In the genomic region with DNA sequence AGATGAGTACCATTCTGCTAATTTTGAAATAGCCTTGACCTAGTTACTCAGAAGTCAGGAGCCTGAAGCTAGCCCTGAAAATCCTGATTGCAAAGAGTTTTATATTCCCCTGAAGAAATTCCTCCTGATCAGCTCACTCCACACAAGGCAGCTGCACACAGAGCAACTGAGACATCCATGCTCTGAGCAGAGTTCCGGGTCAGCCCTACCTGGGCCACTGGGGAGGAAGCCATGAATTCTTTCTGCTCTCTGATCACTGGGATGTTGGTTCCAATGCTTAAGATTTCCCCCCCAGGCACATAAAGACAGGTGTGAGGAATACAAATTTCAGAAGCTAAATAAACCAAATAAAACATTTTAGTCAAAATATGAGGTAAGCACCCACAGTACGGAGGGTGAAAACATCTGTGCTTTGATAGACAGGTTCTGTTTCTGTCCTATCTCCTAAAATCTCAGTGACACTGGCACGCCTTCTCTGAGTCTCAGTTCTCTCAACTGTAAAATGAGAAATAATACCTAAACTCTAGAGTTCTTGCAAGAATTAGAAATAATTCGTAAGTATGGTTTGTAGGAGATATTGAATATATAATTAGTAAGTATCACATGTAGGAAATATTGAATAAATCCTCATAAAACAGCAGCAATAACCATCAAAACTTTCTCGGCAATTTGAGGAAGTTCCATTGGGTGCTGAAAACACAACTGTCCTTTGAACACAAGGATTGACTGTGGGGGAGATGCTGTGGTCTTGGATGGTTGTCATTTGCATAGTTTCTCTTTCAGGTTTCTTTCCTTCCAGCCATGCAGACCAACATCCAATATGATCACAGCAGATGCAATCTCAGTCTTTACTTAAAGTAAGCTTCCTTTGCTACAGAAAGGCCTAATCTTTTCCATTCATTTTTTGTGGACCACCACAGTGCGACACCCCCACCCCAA, we compare ENCODE assay signal across 12 cellular contexts.
DNase-seq lines count a peak whose midpoint lies in the region; ATAC-seq and TF ChIP-seq lines count a peak whose summit lies in the region.
"Had no signal": no experiment of that assay in that cellular context is flagged by ENCODE, and none has a peak within 500 bp of the region (broad histone marks: within the 10 kb centered on the region; RNA-seq: fewer than 3 reads in every experiment).

No MANE protein-coding gene starts in this region.

- no peak overlapping the region for H2AFZ ChIP-seq in PC-9

- no peaks in the 10 kb centered on the region for H3K9me2 ChIP-seq in PC-9 (ENCODE audit: insufficient read depth)

- TF ChIP-seq CTCF in GM13976 (IDR thresholded peaks at IDR 0.05; ENCODE audit: borderline replicate concordance, control extremely low read depth, extremely low read depth, insufficient read depth, missing control alignments) (no peak), BE2C (IDR thresholded peaks at IDR 0.05; ENCODE audit: low read depth, low read length) (no peak), PC-9 (conservative IDR thresholded peaks at IDR 0.05) (no peak)

- H3K27me3 ChIP-seq in BE2C (no peaks in the 10 kb centered on the region), PC-9 (ENCODE audit: insufficient read depth, low read depth) (no peaks in the 10 kb centered on the region)
- H3K27me3 ChIP-seq: pancreas had no signal

- no peaks in the 10 kb centered on the region for H3K9me3 ChIP-seq in BE2C
- no peaks in the 10 kb centered on the region for H3K9me3 ChIP-seq in PC-9 (ENCODE audit: insufficient read depth, low read depth)
- H3K9me3 ChIP-seq: pancreas had no signal

- DNase-seq in GM13976 (ENCODE audit: low spot score) (peak; percentile 70), RPMI8226 (peak; percentile 30), NCI-H1694 treated with DMSO at 0.1 percent for 48 hours (lab: John Stamatoyannopoulos, UW) (no peak), SK-N-DZ (ENCODE audit: low spot score) (no peak), BE2C (no peak), PC-9 (no peak)
- DNase-seq: activated effector memory CD4-positive, alpha-beta T cell treated with Interleukin-2 at 50 U/mL for 16 hours; NCI-H1436; pancreas; T-helper 2 cell had no signal

- no peak overlapping the region for H3K4me2 ChIP-seq in PC-9

- H4K20me1 ChIP-seq in PC-9 (ENCODE audit: insufficient read depth), result no peaks in the 10 kb centered on the region

- intact Hi-C loops in PC-9 (cut with micrococcal nuclease; ENCODE audit: unreplicated experiment), result no loop called here

- ATAC-seq in GM21381 (IDR thresholded peaks at IDR 0.05; ENCODE audit: unreplicated experiment) (peak; percentile 98), HG03097 (IDR thresholded peaks at IDR 0.05; ENCODE audit: low FRiP score, unreplicated experiment) (peak; percentile 91)
- ATAC-seq: pancreas had no signal

- POLR2A ChIA-PET in PC-9 (lab: Charles Lee; ENCODE audit: unreplicated experiment), result no interaction called here

- in situ Hi-C loops in GM13976 (cut with MboI; ENCODE audit: low sequenced_read_pairs, unreplicated experiment), result no loop called here

- no peak overlapping the region for H3K4me3 ChIP-seq in BE2C (ENCODE audit: low read depth, low read length)
- H3K4me3 ChIP-seq in PC-9, result no peak overlapping the region
- H3K4me3 ChIP-seq: pancreas had no signal

- H3K36me3 ChIP-seq in BE2C, result no peaks in the 10 kb centered on the region
- no peaks in the 10 kb centered on the region for H3K36me3 ChIP-seq in PC-9 (ENCODE audit: low read depth)
- H3K36me3 ChIP-seq: pancreas had no signal

- no peak overlapping the region for H3K27ac ChIP-seq in PC-9
- H3K27ac ChIP-seq: pancreas had no signal

- H3K4me1 ChIP-seq in BE2C (no peaks in the 10 kb centered on the region), PC-9 (replicated peaks; ENCODE audit: insufficient read depth) (no peaks in the 10 kb centered on the region)
- H3K4me1 ChIP-seq: pancreas had no signal

- BruUV-seq in PC-9 (replicated peaks; lab: Mats Ljungman, UMichigan), result no TSS peak

- H3K79me2 ChIP-seq in PC-9 (ENCODE audit: low read depth), result no peaks in the 10 kb centered on the region

- peaks cover 4% of the 10 kb centered on the region; the same call in 1 of the 2 replicates for H3F3A ChIP-seq in PC-9 (ENCODE audit: insufficient read depth, low read depth)

- CTCF ChIA-PET in PC-9 (lab: Charles Lee), result no interaction called here

Comparison
In these comparisons a context has a peak if more than half of its experiments do, and no peak if none do; other contexts are left out.
1. DNase-seq: peak in GM13976 (single experiment) and RPMI8226 (single experiment); none in NCI-H1694 treated with DMSO at 0.1 percent for 48 hours (single experiment), SK-N-DZ (single experiment), BE2C (single experiment) and PC-9 (0 of 2).